Comparison of ENCODE assay signal across 19 cellular contexts in genomic region chr16:50844840-50845239, GRCh38.
DNase-seq lines count a peak whose midpoint lies in the region; ATAC-seq, FAIRE-seq and TF ChIP-seq lines count a peak whose summit lies in the region.
"Had no signal": no experiment of that assay in that cellular context is flagged by ENCODE, and none has a peak within 500 bp of the region (broad histone marks: within the 10 kb centered on the region; RNA-seq: fewer than 3 reads in every experiment).

No MANE protein-coding gene starts in this region.

- ATAC-seq in activated CD8-positive, alpha-beta memory T cell treated with anti-CD3 and anti-CD28 coated beads, Interleukin-2, amount 10 ng/mL, durations not matched to agents 7 days and 5 days, result no peak
- ATAC-seq in left lobe of liver (peak; percentile 39), HG03565 (IDR thresholded peaks at IDR 0.05; ENCODE audit: unreplicated experiment) (no peak)
- ATAC-seq: HCT116, Right ventricle myocardium inferior had no signal

- no peak overlapping the region for H3K4me2 ChIP-seq in astrocyte (ENCODE audit: low read length)

- no peaks in the 10 kb centered on the region for H3K36me3 Mint-ChIP-seq in activated CD8-positive, alpha-beta memory T cell treated with anti-CD3 and anti-CD28 coated beads, Interleukin-2, amount 10 ng/mL, durations not matched to agents 7 days and 5 days
- no peaks in the 10 kb centered on the region for H3K36me3 Mint-ChIP-seq in astrocyte (ENCODE audit: low read depth, unreplicated experiment)

- FAIRE-seq in astrocyte (lab: Jason Lieb, UNC), result no peak
- FAIRE-seq: GM12891 had no signal

- H3K9me3 Mint-ChIP-seq in activated CD8-positive, alpha-beta memory T cell treated with anti-CD3 and anti-CD28 coated beads, Interleukin-2, amount 10 ng/mL, durations not matched to agents 7 days and 5 days (ENCODE audit: low read depth), result no peaks in the 10 kb centered on the region
- no peaks in the 10 kb centered on the region for H3K9me3 Mint-ChIP-seq in astrocyte (ENCODE audit: unreplicated experiment)
- H3K9me3 Mint-ChIP-seq: CD4-positive, CD25-positive, alpha-beta regulatory T cell had no signal

- H2AFZ ChIP-seq in astrocyte (ENCODE audit: low read depth, low read length), result no peak overlapping the region

- no peak overlapping the region for H3K9ac ChIP-seq in astrocyte (ENCODE audit: low read length)

- H3K79me2 ChIP-seq in astrocyte (ENCODE audit: insufficient read depth, low read length), result no peaks in the 10 kb centered on the region

- no peaks in the 10 kb centered on the region for H3K36me3 ChIP-seq in astrocyte (ENCODE audit: insufficient read depth, low read length)
- H3K36me3 ChIP-seq: SJSA1 had no signal

- no peak for TF ChIP-seq CTCF in astrocyte (IDR thresholded peaks at IDR 0.05; ENCODE audit: insufficient read depth, low read depth, low read length)

- no peaks in the 10 kb centered on the region for H3K9me3 ChIP-seq in astrocyte (ENCODE audit: insufficient read depth, low read depth, low read length)
- H3K9me3 ChIP-seq: SJSA1 had no signal

- peaks cover 42% of the 10 kb centered on the region for H3K27me3 Mint-ChIP-seq in activated CD8-positive, alpha-beta memory T cell treated with anti-CD3 and anti-CD28 coated beads, Interleukin-2, amount 10 ng/mL, durations not matched to agents 7 days and 5 days
- peaks cover 30% of the 10 kb centered on the region for H3K27me3 Mint-ChIP-seq in astrocyte (ENCODE audit: low read depth, unreplicated experiment)

- peaks cover 11% of the 10 kb centered on the region for H3K27me3 ChIP-seq in astrocyte (ENCODE audit: insufficient read depth, low read length)
- H3K27me3 ChIP-seq: SJSA1 had no signal

- H3K4me1 Mint-ChIP-seq in activated CD8-positive, alpha-beta memory T cell treated with anti-CD3 and anti-CD28 coated beads, Interleukin-2, amount 10 ng/mL, durations not matched to agents 7 days and 5 days, result peaks cover 22% of the 10 kb centered on the region
- peaks cover 13% of the 10 kb centered on the region for H3K4me1 Mint-ChIP-seq in astrocyte (ENCODE audit: low read depth, unreplicated experiment)

- peak; percentile 3 for DNase-seq in activated CD8-positive, alpha-beta memory T cell treated with anti-CD3 and anti-CD28 coated beads, Interleukin-2, amount 10 ng/mL, durations not matched to agents 7 days and 5 days
- DNase-seq in activated CD8-positive, alpha-beta memory T cell treated with anti-CD3 and anti-CD28 coated beads, Interleukin-2, amount 50 U/mL, for 4 hours, result no peak
- DNase-seq in astrocyte (ENCODE audit: low read depth), result peak; percentile 54
- no peak for DNase-seq in left lobe of liver (ENCODE audit: low spot score)
- DNase-seq in Kasumi-1 (lab: John Stamatoyannopoulos, UW), result no peak
- no peak for DNase-seq in HCEC 1CT
- DNase-seq: CD4-positive, CD25-positive, alpha-beta regulatory T cell; DND-41; NCI-H1092; NCI-H1436; NCI-H2029; NCI-H2227 treated with DMSO at 0.1 percent for 48 hours; NCI-H524 treated with DMSO at 0.1 percent for 48 hours; NCI-H82 had no signal

- peaks cover 5% of the 10 kb centered on the region for H3K4me1 ChIP-seq in astrocyte (ENCODE audit: insufficient read depth, low read length)

- CTCF ChIA-PET in activated CD8-positive, alpha-beta memory T cell treated with anti-CD3 and anti-CD28 coated beads, Interleukin-2, amount 10 ng/mL, durations not matched to agents 7 days and 5 days (lab: Charles Lee), result no interaction called here

- H3K4me3 Mint-ChIP-seq in activated CD8-positive, alpha-beta memory T cell treated with anti-CD3 and anti-CD28 coated beads, Interleukin-2, amount 10 ng/mL, durations not matched to agents 7 days and 5 days, result no peak overlapping the region
- no peak overlapping the region for H3K4me3 Mint-ChIP-seq in astrocyte (ENCODE audit: unreplicated experiment)

- H4K20me1 ChIP-seq in astrocyte (ENCODE audit: insufficient read depth, low read length), result no peaks in the 10 kb centered on the region

- H3K4me3 ChIP-seq in astrocyte (ENCODE audit: insufficient read depth, low read depth, low read length), result no peak overlapping the region
- H3K4me3 ChIP-seq: SJSA1 had no signal

- H3K27ac Mint-ChIP-seq in activated CD8-positive, alpha-beta memory T cell treated with anti-CD3 and anti-CD28 coated beads, Interleukin-2, amount 10 ng/mL, durations not matched to agents 7 days and 5 days, result no peak overlapping the region
- peak overlapping the region; percentile 60 for H3K27ac Mint-ChIP-seq in astrocyte (ENCODE audit: unreplicated experiment)
- H3K27ac Mint-ChIP-seq: CD4-positive, CD25-positive, alpha-beta regulatory T cell had no signal

- no peak overlapping the region for H3K27ac ChIP-seq in astrocyte (ENCODE audit: low read depth, low read length)
- H3K27ac ChIP-seq: SJSA1 had no signal

Comparison
In these comparisons a context has a peak if more than half of its experiments do, and no peak if none do; other contexts are left out.
1. DNase-seq: peak in activated CD8-positive, alpha-beta memory T cell treated with anti-CD3 and anti-CD28 coated beads, Interleukin-2, amount 10 ng/mL, durations not matched to agents 7 days and 5 days (single experiment) and astrocyte (single experiment); none in activated CD8-positive, alpha-beta memory T cell treated with anti-CD3 and anti-CD28 coated beads, Interleukin-2, amount 50 U/mL, for 4 hours (single experiment), left lobe of liver (single experiment), Kasumi-1 (0 of 2) and HCEC 1CT (single experiment).